In genomic region chr19:2714531-2715269, GRCh38 we compare ENCODE assay signal across 19 cellular contexts.
"Had no signal": no experiment of that assay in that cellular context is flagged by ENCODE, and none has a peak within 500 bp of the region (broad histone marks: within the 10 kb centered on the region; RNA-seq: fewer than 3 reads in every experiment).

No MANE protein-coding gene starts in this region.

- H3K4me1 ChIP-seq: colonic mucosa, uterus had no signal

- H3K4me3 Mint-ChIP-seq: nephron; stimulated activated effector memory CD8-positive, alpha-beta T cell treated with anti-CD3 and anti-CD28 coated beads, Interleukin-12 subunit alpha, Interleukin-12 subunit beta, amount 100 ng/mL, for 72 hours; stimulated activated naive CD8-positive, alpha-beta T cell treated with anti-CD3 and anti-CD28 coated beads, Interleukin-15, Interleukin-2, amounts not matched to agents 100 ng/mL and 50 ng/mL, for 24 hours had no signal

- H3K4me2 ChIP-seq: hepatocyte had no signal

- H3K36me3 ChIP-seq: colonic mucosa, neutrophil, tibial artery, upper lobe of left lung, uterus had no signal

- H3K36me3 Mint-ChIP-seq: stimulated activated effector memory CD8-positive, alpha-beta T cell treated with anti-CD3 and anti-CD28 coated beads, Interleukin-12 subunit alpha, Interleukin-12 subunit beta, amount 100 ng/mL, for 72 hours had no signal

- H3K79me2 ChIP-seq: hepatocyte had no signal

- H3K9me3 ChIP-seq: colonic mucosa, neutrophil, uterus had no signal

- H2AFZ ChIP-seq: hepatocyte had no signal

- DNase-seq: colonic mucosa; dermis blood vessel endothelial cell; foreskin melanocyte; head of caudate nucleus; kidney; left colon; midbrain; posterior cingulate gyrus; stimulated activated CD4-positive, alpha-beta T cell treated with anti-CD3 and anti-CD28 coated beads, Interleukin-4, amount 100 ng/mL, for 1 hour; stimulated activated CD8-positive, alpha-beta memory T cell treated with anti-CD3 and anti-CD28 coated beads, Interleukin-4, amount 100 ng/mL, for 48 hours; tibial artery; uterus had no signal

- ATAC-seq: left colon; stimulated activated effector memory CD8-positive, alpha-beta T cell treated with anti-CD3 and anti-CD28 coated beads, Interleukin-12 subunit alpha, Interleukin-12 subunit beta, amount 100 ng/mL, for 72 hours had no signal

- H3K27ac ChIP-seq: colonic mucosa, hepatocyte, neutrophil, tibial artery, upper lobe of left lung, uterus had no signal

- FAIRE-seq: endothelial cell of umbilical vein, kidney had no signal

- H3K27ac Mint-ChIP-seq: nephron; stimulated activated effector memory CD8-positive, alpha-beta T cell treated with anti-CD3 and anti-CD28 coated beads, Interleukin-12 subunit alpha, Interleukin-12 subunit beta, amount 100 ng/mL, for 72 hours; stimulated activated naive CD8-positive, alpha-beta T cell treated with anti-CD3 and anti-CD28 coated beads, Interleukin-15, Interleukin-2, amounts not matched to agents 100 ng/mL and 50 ng/mL, for 24 hours had no signal

- H3K27me3 ChIP-seq: uterus had no signal

- H3K4me3 ChIP-seq: colonic mucosa, hepatocyte, tibial artery, upper lobe of left lung, uterus had no signal
